ENCODE assay signal across 17 cellular contexts in genomic region chr4:11111876-11112275, GRCh38.
"Had no signal": no experiment of that assay in that cellular context is flagged by ENCODE, and none has a peak within 500 bp of the region (broad histone marks: within the 10 kb centered on the region; RNA-seq: fewer than 3 reads in every experiment).

No MANE protein-coding gene starts in this region.

- H2AFZ ChIP-seq: hepatocyte had no signal

- H3K4me1 ChIP-seq: esophagus squamous epithelium, gastroesophageal sphincter, pancreas, thyroid gland had no signal

- H3K4me2 ChIP-seq: hepatocyte had no signal

- H3K27ac ChIP-seq: esophagus squamous epithelium, gastroesophageal sphincter, hepatocyte, pancreas, thyroid gland had no signal

- H3K27me3 ChIP-seq: esophagus squamous epithelium, gastroesophageal sphincter, hepatocyte, pancreas, thyroid gland had no signal

- H3K9me3 ChIP-seq: esophagus squamous epithelium, gastroesophageal sphincter, pancreas, thyroid gland had no signal

- H3K79me2 ChIP-seq: hepatocyte had no signal

- H3K36me3 ChIP-seq: esophagus squamous epithelium, gastroesophageal sphincter, pancreas, thyroid gland had no signal

- H3K4me3 ChIP-seq: esophagus squamous epithelium, gastroesophageal sphincter, hepatocyte, lung, pancreas, thyroid gland had no signal

- DNase-seq: dermis blood vessel endothelial cell; esophagus squamous epithelium; foreskin fibroblast; left colon; left ventricle myocardium superior; mesendoderm; naive B cell; occipital lobe; pancreas; right cardiac atrium; small intestine; stimulated activated CD4-positive, alpha-beta T cell treated with anti-CD3 and anti-CD28 coated beads, Interleukin-12 subunit alpha, Interleukin-12 subunit beta, amount 100 ng/mL, for 4 hours; stimulated activated naive CD4-positive, alpha-beta T cell treated with Interleukin-2 at 50 U/mL for 16 hours had no signal
